ENCODE assay signal across 7 cellular contexts in the genomic region with DNA sequence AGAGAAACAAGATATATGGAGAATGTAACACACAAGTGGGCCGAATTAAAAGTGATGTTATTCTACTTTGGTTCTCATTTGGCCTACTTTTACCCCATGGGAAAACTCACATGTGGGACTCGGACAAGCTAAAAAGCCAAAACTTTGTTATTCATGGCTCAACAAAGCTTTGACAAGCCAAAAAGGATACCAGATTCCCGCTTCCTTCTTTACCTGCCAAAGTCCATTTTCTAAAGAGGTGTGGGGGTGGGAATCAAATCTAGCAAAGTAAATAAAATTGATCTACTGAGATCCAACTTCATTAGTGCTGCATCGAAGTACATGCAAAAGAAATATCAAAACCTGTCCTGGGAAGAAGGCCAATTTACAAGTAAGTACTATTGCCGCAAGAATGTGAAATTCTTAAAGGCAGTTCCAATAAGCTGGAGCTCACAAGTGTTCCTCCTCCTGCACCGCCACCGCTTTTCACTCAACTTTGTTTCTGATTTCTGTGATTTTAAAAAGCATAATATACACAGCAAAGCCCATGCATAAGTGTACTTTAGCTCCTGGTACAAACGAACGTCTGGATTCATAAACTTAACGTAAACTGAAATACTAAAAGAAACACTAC. TPM values are rescaled to one million over a fixed set of nuclear protein-coding genes. Genes with fewer than 3 reads are reported as not detected.
DNase-seq lines count a peak whose midpoint lies in the region; ATAC-seq and TF ChIP-seq lines count a peak whose summit lies in the region.

No MANE protein-coding gene starts in this region.

- peaks cover 34% of the 10 kb centered on the region for H4K20me1 ChIP-seq in hepatocyte (ENCODE audit: insufficient read depth, poor library complexity, severe bottlenecking)

- no peaks in the 10 kb centered on the region for H3K9me3 ChIP-seq in hepatocyte (ENCODE audit: low read depth)

- H3K4me2 ChIP-seq in hepatocyte: peak overlapping the region; percentile 79

- POLR2A ChIA-PET in activated B cell treated with CpG ODN at 0.5 μM for 24 hours (lab: Charles Lee): interaction anchor here (2.2 to 4.0 kb wide), 5 partner anchors 136 to 195 kb away, joined by 12 to 84 read pairs (median 17); partner anchors contain the start of genes GTF3A and MTIF3
- POLR2A ChIA-PET in HEK293T (lab: Yijun Ruan, JAX): interaction anchor here (0.5 to 2.2 kb wide), 3 partner anchors 68 to 105 kb away, joined by 3 to 7 read pairs (median 6); no protein-coding TSS in a partner anchor

- H3K4me3 Mint-ChIP-seq in HFFc6: peak overlapping the region; percentile 97
- H3K4me3 Mint-ChIP-seq in activated B cell treated with CpG ODN at 0.5 μM for 24 hours: peak overlapping the region; percentile 90
- peak overlapping the region; percentile 92 for H3K4me3 Mint-ChIP-seq in stimulated activated memory B cell treated with anti-CD40 and anti-IgM and Interleukin-4, amounts not matched to agents 10 μg/mL and 1 μg/mL and 100 μg/mL, for 72 hours

- peaks cover 42% of the 10 kb centered on the region for H3K4me1 Mint-ChIP-seq in HFFc6 (ENCODE audit: low read depth)
- peaks cover 49% of the 10 kb centered on the region for H3K4me1 Mint-ChIP-seq in activated B cell treated with CpG ODN at 0.5 μM for 24 hours
- peaks cover 53% of the 10 kb centered on the region for H3K4me1 Mint-ChIP-seq in stimulated activated memory B cell treated with anti-CD40 and anti-IgM and Interleukin-4, amounts not matched to agents 10 μg/mL and 1 μg/mL and 100 μg/mL, for 72 hours

- 22% methylated on average over 10 of the region's 10 CpGs for WGBS in hepatocyte (ENCODE audit: low lambda C conversion rate, missing lambda C conversion rate)

- H3K4me3 ChIP-seq in hepatocyte: peak overlapping the region; percentile 83

- DNase-seq in HFFc6 (no peak), activated B cell treated with CpG ODN at 0.5 μM for 24 hours (no peak), hepatocyte (ENCODE audit: low spot score) (no peak), NCI-H1048 (lab: John Stamatoyannopoulos, UW) (no peak), HEK293T (ENCODE audit: extremely low spot score) (no peak), middle frontal gyrus (ENCODE audit: extremely low spot score, low spot score) (no peak)

- H3K36me3 Mint-ChIP-seq in HFFc6 (ENCODE audit: low read depth) (peaks cover 26% of the 10 kb centered on the region), activated B cell treated with CpG ODN at 0.5 μM for 24 hours (ENCODE audit: low read depth) (peaks cover 28% of the 10 kb centered on the region)
- peaks cover 19% of the 10 kb centered on the region for H3K36me3 Mint-ChIP-seq in stimulated activated memory B cell treated with anti-CD40 and anti-IgM and Interleukin-4, amounts not matched to agents 10 μg/mL and 1 μg/mL and 100 μg/mL, for 72 hours

- TF ChIP-seq CTCF in HFFc6 (IDR thresholded peaks at IDR 0.05) (no peak), activated B cell treated with CpG ODN at 0.5 μM for 24 hours (IDR thresholded peaks at IDR 0.05) (no peak), hepatocyte (IDR thresholded peaks at IDR 0.05; ENCODE audit: poor library complexity) (no peak)

- no peaks in the 10 kb centered on the region for H3K36me3 ChIP-seq in hepatocyte (replicated peaks; ENCODE audit: insufficient read depth, low read depth)

- peak overlapping the region; percentile 93 for H3K27ac ChIP-seq in hepatocyte

- H3K27me3 Mint-ChIP-seq in HFFc6 (ENCODE audit: insufficient read depth) (peaks cover 3% of the 10 kb centered on the region; the same call in 1 of the 2 replicates), activated B cell treated with CpG ODN at 0.5 μM for 24 hours (no peaks in the 10 kb centered on the region)
- no peaks in the 10 kb centered on the region for H3K27me3 Mint-ChIP-seq in stimulated activated memory B cell treated with anti-CD40 and anti-IgM and Interleukin-4, amounts not matched to agents 10 μg/mL and 1 μg/mL and 100 μg/mL, for 72 hours

- H3K9me3 Mint-ChIP-seq in HFFc6: peaks cover 9% of the 10 kb centered on the region; the same call in 1 of the 2 replicates
- H3K9me3 Mint-ChIP-seq in activated B cell treated with CpG ODN at 0.5 μM for 24 hours: no peaks in the 10 kb centered on the region
- H3K9me3 Mint-ChIP-seq in stimulated activated memory B cell treated with anti-CD40 and anti-IgM and Interleukin-4, amounts not matched to agents 10 μg/mL and 1 μg/mL and 100 μg/mL, for 72 hours: no peaks in the 10 kb centered on the region

- H2AFZ ChIP-seq in hepatocyte: peak overlapping the region; percentile 73

- H3K27ac Mint-ChIP-seq in HFFc6 (peak overlapping the region; percentile 87), activated B cell treated with CpG ODN at 0.5 μM for 24 hours (no peak overlapping the region)
- H3K27ac Mint-ChIP-seq in stimulated activated memory B cell treated with anti-CD40 and anti-IgM and Interleukin-4, amounts not matched to agents 10 μg/mL and 1 μg/mL and 100 μg/mL, for 72 hours: peak overlapping the region; percentile 60

- ATAC-seq in activated B cell treated with CpG ODN at 0.5 μM for 24 hours (ENCODE audit: low read depth): no peak
- no peak for ATAC-seq in stimulated activated memory B cell treated with anti-CD40 and anti-IgM and Interleukin-4, amounts not matched to agents 10 μg/mL and 1 μg/mL and 100 μg/mL, for 72 hours

- H3K79me2 ChIP-seq in hepatocyte: peaks cover 82% of the 10 kb centered on the region

- CTCF ChIA-PET in activated B cell treated with CpG ODN at 0.5 μM for 24 hours (lab: Charles Lee) (interaction anchor here (0.9 to 1.8 kb wide), 4 partner anchors 12 to 168 kb away, joined by 3 to 4 read pairs (median 3); no protein-coding TSS in a partner anchor), HEK293T (lab: Yijun Ruan, JAX) (no interaction called here)

- peaks cover 45% of the 10 kb centered on the region for H3K4me1 ChIP-seq in hepatocyte (ENCODE audit: insufficient read depth)

- H3K9me2 ChIP-seq in hepatocyte (replicated peaks; ENCODE audit: insufficient read depth): no peaks in the 10 kb centered on the region

- H3K27me3 ChIP-seq in hepatocyte: no peaks in the 10 kb centered on the region

- intact Hi-C loops in activated B cell treated with CpG ODN at 0.5 μM for 24 hours (cut with micrococcal nuclease): no loop called here

TF ChIP-seq in HEK293T, 16 proteins besides CTCF, POLR2A, EP300 and RAD21:
- TF ChIP-seq LEF1 (IDR thresholded peaks at IDR 0.05; ENCODE audit: borderline replicate concordance) (no peak), FOXM1 (IDR thresholded peaks at IDR 0.05; ENCODE audit: borderline replicate concordance) (no peak), ARNT (IDR thresholded peaks at IDR 0.05) (no peak), HDGF (IDR thresholded peaks at IDR 0.05; ENCODE audit: borderline replicate concordance) (no peak), SP1 (IDR thresholded peaks at IDR 0.05) (no peak), ZNF384 (IDR thresholded peaks at IDR 0.05) (no peak), BHLHE40 (IDR thresholded peaks at IDR 0.05; ENCODE audit: borderline replicate concordance) (no peak)

RNA-seq across cellular contexts. Expression of gene LNX2, which starts 1.1 kb away (rescaled TPM):
- 1 to 10 TPM; 3.9 to 5.3 (median 5.2) TPM for total RNA-seq in HFFc6 (2021; fragmentation: NEBNext Ultra II Directional; extraction: Animal tissue kit (Norgen Biotek cat#: 25700))
- 6.1 and 7.1 TPM in 2 replicates for total RNA-seq in activated B cell treated with CpG ODN at 0.5 μM for 24 hours
- total RNA-seq in hepatocyte: 28.5 and 28.8 TPM in 2 replicates
- 8.7 and 8.8 TPM in 2 replicates for polyA plus RNA-seq in hepatocyte

RNA-seq across cellular contexts. Expression of gene POLR1D, which starts 2.5 kb away (rescaled TPM):
- total RNA-seq in HFFc6 (2021; fragmentation: NEBNext Ultra II Directional; extraction: Animal tissue kit (Norgen Biotek cat#: 25700)): 10 to 100 TPM; 66.2 to 82.0 (median 70.2) TPM
- total RNA-seq in activated B cell treated with CpG ODN at 0.5 μM for 24 hours (114 and 121 TPM in 2 replicates), hepatocyte (102 and 106 TPM in 2 replicates)
- 98.4 and 116 TPM in 2 replicates for polyA plus RNA-seq in hepatocyte
